ENCODE assay signal across 17 cellular contexts in genomic region chr4:182766851-182767250, GRCh38.
DNase-seq lines count a peak whose midpoint lies in the region; ATAC-seq, FAIRE-seq and TF ChIP-seq lines count a peak whose summit lies in the region.
"Had no signal": no experiment of that assay in that cellular context is flagged by ENCODE, and none has a peak within 500 bp of the region (broad histone marks: within the 10 kb centered on the region; RNA-seq: fewer than 3 reads in every experiment).

No MANE protein-coding gene starts in this region.

- H2BK5ac ChIP-seq in H1 (ENCODE audit: low read depth, low read length), result no peak overlapping the region

- CTCF ChIA-PET in H1 (lab: Charles Lee; ENCODE audit: partially characterized antibody), result no interaction called here
- CTCF ChIA-PET in OCI-LY7 (lab: Charles Lee; ENCODE audit: unreplicated experiment), result no interaction called here

- peaks cover 33% of the 10 kb centered on the region for H3K4me1 Mint-ChIP-seq in GM23338
- H3K4me1 Mint-ChIP-seq: CD14-positive monocyte; CD4-positive, alpha-beta memory T cell had no signal

- H3K4ac ChIP-seq in H1 (replicated peaks; ENCODE audit: insufficient read length, low read depth, low read length), result no peak overlapping the region

- no peaks in the 10 kb centered on the region; the same call in 1 of the 2 replicates for H3K79me1 ChIP-seq in H1 (ENCODE audit: low read depth, low read length)

- TF ChIP-seq RAD21 in H1 (IDR thresholded peaks at IDR 0.05 in 1 of 2, conservative IDR thresholded peaks at IDR 0.05 in 1 of 2; ENCODE audit: low read depth in 2 of 2, low read length in 2 of 2), result no peak

- peaks cover 4% of the 10 kb centered on the region for H3K27me3 Mint-ChIP-seq in GM23338 (ENCODE audit: insufficient read depth, low read depth, poor library complexity)

- H3K23me2 ChIP-seq in H1 (ENCODE audit: low read depth, low read length), result no peaks in the 10 kb centered on the region

- H2BK20ac ChIP-seq in H1 (ENCODE audit: low read length), result no peak overlapping the region

- no peak overlapping the region for H3K4me3 Mint-ChIP-seq in GM23338
- H3K4me3 Mint-ChIP-seq: CD14-positive monocyte; CD4-positive, alpha-beta memory T cell had no signal

- no peak for TF ChIP-seq POLR2A in H1 (IDR thresholded peaks at IDR 0.05; ENCODE audit: control extremely low read depth in 1 of 2, low read depth in 2 of 2, low read length in 2 of 2)

- H3K18ac ChIP-seq in H1 (ENCODE audit: extremely low read depth, low read length), result no peak overlapping the region

- H3K9me3 ChIP-seq in H1 (ENCODE audit: insufficient read depth in 2 of 2, low read depth in 1 of 2, low read length in 1 of 2) (no peaks in the 10 kb centered on the region), mesodermal cell (ENCODE audit: control insufficient read depth, low read length) (no peaks in the 10 kb centered on the region), OCI-LY7 (ENCODE audit: low read length) (no peaks in the 10 kb centered on the region), MG63 (no peaks in the 10 kb centered on the region)
- H3K9me3 ChIP-seq: BLaER1 had no signal

- no peak overlapping the region for H3K23ac ChIP-seq in H1 (ENCODE audit: insufficient read length)

- H4K91ac ChIP-seq in H1 (replicated peaks; ENCODE audit: insufficient read length, low read length), result no peak overlapping the region

- H2BK15ac ChIP-seq in H1 (ENCODE audit: low read length), result no peak overlapping the region

- H2AK5ac ChIP-seq in H1 (ENCODE audit: low read depth, low read length), result no peak overlapping the region

- DNase-seq in GM23338 (ENCODE audit: low spot score) (no peak), H1 (ENCODE audit: low read depth in 1 of 2, low spot score in 2 of 2) (no peak), OCI-LY7 (ENCODE audit: low spot score) (no peak), MG63 (no peak)
- DNase-seq: 8988T; CD4-positive, alpha-beta memory T cell; DMS153; DMS79 treated with DMSO at 0.1 percent for 48 hours; GF-D8; HCEC 1CT had no signal

- H3K79me2 ChIP-seq in GM23338 (replicated peaks; ENCODE audit: insufficient read depth) (no peaks in the 10 kb centered on the region), H1 (ENCODE audit: control insufficient read depth in 1 of 2, insufficient read depth in 2 of 2, low read length in 2 of 2) (no peaks in the 10 kb centered on the region), OCI-LY7 (ENCODE audit: insufficient read depth, low read depth, low read length) (no peaks in the 10 kb centered on the region)

- intact Hi-C loops in OCI-LY7 (cut with micrococcal nuclease; ENCODE audit: unreplicated experiment), result no loop called here

- H3K4me2 ChIP-seq in GM23338 (no peak overlapping the region), H1 (ENCODE audit: insufficient read depth in 1 of 2, low read depth in 2 of 2, low read length in 2 of 2) (no peak overlapping the region), OCI-LY7 (ENCODE audit: low read length) (no peak overlapping the region)
- H3K4me2 ChIP-seq: BLaER1 had no signal

- H3K27ac Mint-ChIP-seq in GM23338, result peak overlapping the region; percentile 81
- H3K27ac Mint-ChIP-seq: CD14-positive monocyte; CD4-positive, alpha-beta memory T cell had no signal

- no peak overlapping the region for H4K5ac ChIP-seq in H1 (ENCODE audit: insufficient read length, low read depth, low read length)

- H3K36me3 ChIP-seq in GM23338 (ENCODE audit: insufficient read depth), result no peaks in the 10 kb centered on the region
- no peaks in the 10 kb centered on the region for H3K36me3 ChIP-seq in H1 (ENCODE audit: control insufficient read depth in 2 of 4, insufficient read depth in 4 of 4, low read length in 3 of 4)
- H3K36me3 ChIP-seq in mesodermal cell (ENCODE audit: control insufficient read depth, insufficient read depth, low read length), result peaks cover 9% of the 10 kb centered on the region
- no peaks in the 10 kb centered on the region for H3K36me3 ChIP-seq in rectal smooth muscle tissue (ENCODE audit: control insufficient read depth, insufficient read depth, low read length)
- no peaks in the 10 kb centered on the region for H3K36me3 ChIP-seq in OCI-LY7 (ENCODE audit: insufficient read depth, low read length)
- H3K36me3 ChIP-seq in MG63, result no peaks in the 10 kb centered on the region
- H3K36me3 ChIP-seq: BLaER1 had no signal

- no peak for TF ChIP-seq EP300 in H1 (IDR thresholded peaks at IDR 0.05; ENCODE audit: borderline replicate concordance in 1 of 2, low read depth in 2 of 2, low read length in 2 of 2)

- no peak overlapping the region for H2BK120ac ChIP-seq in H1 (replicated peaks; ENCODE audit: low read depth, low read length)

- WGBS in H1 (ENCODE audit: extremely low coverage in 1 of 2, insufficient coverage in 1 of 2, insufficient read length in 1 of 2, insufficient replicate concordance in 2 of 2, low coverage in 1 of 2, low lambda C conversion rate in 2 of 2, missing lambda C conversion rate in 1 of 2), 2 experiments, result 88% methylated on average over 5 of the region's 5 CpGs; no CpG with 5 or more reads in 1 of the 2 experiments
- 92 to 100% methylated on average over 1 to 2 of the region's 5 CpGs for WGBS in mesodermal cell (ENCODE audit: insufficient coverage in 2 of 2), 2 experiments

- no peak overlapping the region for H3K27ac ChIP-seq in GM23338 (ENCODE audit: low read depth)
- H3K27ac ChIP-seq in H1 (ENCODE audit: low read depth, low read length), result no peak overlapping the region
- peak overlapping the region; percentile 36 for H3K27ac ChIP-seq in mesodermal cell (ENCODE audit: low read depth, low read length, severe bottlenecking)
- peak overlapping the region; percentile 57 for H3K27ac ChIP-seq in rectal smooth muscle tissue (ENCODE audit: low read depth, low read length)
- H3K27ac ChIP-seq in OCI-LY7 (ENCODE audit: low read depth, low read length, poor library complexity, severe bottlenecking), result no peak overlapping the region
- H3K27ac ChIP-seq: BLaER1 had no signal

- H3K9me3 Mint-ChIP-seq in GM23338, result no peaks in the 10 kb centered on the region
- H3K9me3 Mint-ChIP-seq: CD4-positive, alpha-beta memory T cell had no signal

- no peak overlapping the region for H3K56ac ChIP-seq in H1 (replicated peaks; ENCODE audit: insufficient read length, low read depth, low read length)

- H3K14ac ChIP-seq in H1 (ENCODE audit: insufficient read length), result no peak overlapping the region

- no peak for TF ChIP-seq CTCF in GM23338 (conservative IDR thresholded peaks at IDR 0.05; ENCODE audit: low read depth in 2 of 2)
- TF ChIP-seq CTCF in H1 (IDR thresholded peaks at IDR 0.05; ENCODE audit: control extremely low read depth in 1 of 3, insufficient read depth in 1 of 3, low read depth in 1 of 3, low read length in 3 of 3), result no peak
- no peak for TF ChIP-seq CTCF in OCI-LY7 (conservative IDR thresholded peaks at IDR 0.05; ENCODE audit: low read length)

- H3K4me3 ChIP-seq in GM23338 (no peak overlapping the region), H1 (ENCODE audit: extremely low read depth in 1 of 4, insufficient read depth in 2 of 4, low read depth in 3 of 4, low read length in 4 of 4) (no peak overlapping the region), mesodermal cell (ENCODE audit: extremely low read depth, insufficient read depth, low read length, poor library complexity, severe bottlenecking) (no peak overlapping the region), rectal smooth muscle tissue (ENCODE audit: low read length) (no peak overlapping the region), OCI-LY7 (ENCODE audit: low read depth, low read length, poor library complexity, severe bottlenecking) (no peak overlapping the region), MG63 (no peak overlapping the region)
- H3K4me3 ChIP-seq: BLaER1 had no signal

- POLR2A ChIA-PET in H1 (lab: Charles Lee; ENCODE audit: partially characterized antibody), result no interaction called here
- POLR2A ChIA-PET in OCI-LY7 (lab: Charles Lee), result no interaction called here

- H2AFZ ChIP-seq in GM23338 (no peak overlapping the region), H1 (ENCODE audit: low read length) (no peak overlapping the region), OCI-LY7 (ENCODE audit: low read length) (no peak overlapping the region)

- H3K9me2 ChIP-seq in GM23338 (ENCODE audit: insufficient read depth) (no peaks in the 10 kb centered on the region), OCI-LY7 (ENCODE audit: insufficient read depth, low read length) (no peaks in the 10 kb centered on the region)

- H3K9ac ChIP-seq in H1 (replicated peaks in 1 of 4; ENCODE audit: extremely low read depth in 1 of 4, low read depth in 3 of 4, low read length in 3 of 4) (no peak overlapping the region), rectal smooth muscle tissue (ENCODE audit: low read length) (no peak overlapping the region)
- H3K9ac ChIP-seq: BLaER1 had no signal

- H3K36me3 Mint-ChIP-seq in GM23338 (ENCODE audit: low read depth), result no peaks in the 10 kb centered on the region
- H3K36me3 Mint-ChIP-seq: CD14-positive monocyte; CD4-positive, alpha-beta memory T cell had no signal

- BruUV-seq in OCI-LY7 (replicated peaks; lab: Mats Ljungman, UMichigan), result no TSS peak

- H3K4me1 ChIP-seq in GM23338 (ENCODE audit: insufficient read depth) (peaks cover 30% of the 10 kb centered on the region), H1 (replicated peaks in 1 of 4; ENCODE audit: control insufficient read depth in 3 of 4, insufficient read depth in 4 of 4, low read length in 3 of 4) (peaks cover 4 to 24% (median 12%) of the 10 kb centered on the region in 4 experiments; a peak in 5 of 7 replicates), mesodermal cell (ENCODE audit: control insufficient read depth, insufficient read depth, low read length, poor library complexity, severe bottlenecking) (peaks cover 13% of the 10 kb centered on the region), rectal smooth muscle tissue (ENCODE audit: control insufficient read depth, insufficient read depth, low read length) (peaks cover 7% of the 10 kb centered on the region), OCI-LY7 (ENCODE audit: insufficient read depth, low read length, poor library complexity, severe bottlenecking) (no peaks in the 10 kb centered on the region)

- 0 out of 2 replicates have a peak overlapping the region, but pooled peaks have one; percentile 13 for H2BK12ac ChIP-seq in H1 (ENCODE audit: low read depth, low read length)

- no peaks in the 10 kb centered on the region for H4K20me1 ChIP-seq in GM23338 (replicated peaks; ENCODE audit: insufficient read depth)
- H4K20me1 ChIP-seq in H1 (replicated peaks in 1 of 2; ENCODE audit: control insufficient read depth in 1 of 2, insufficient read depth in 2 of 2, low read length in 2 of 2), result no peaks in the 10 kb centered on the region
- H4K20me1 ChIP-seq in OCI-LY7 (ENCODE audit: insufficient read depth, low read length), result no peaks in the 10 kb centered on the region
- H4K20me1 ChIP-seq: BLaER1 had no signal

- H3K27me3 ChIP-seq in GM23338 (ENCODE audit: insufficient read depth) (no peaks in the 10 kb centered on the region), H1 (replicated peaks in 1 of 4; ENCODE audit: control insufficient read depth in 3 of 4, extremely low read depth in 1 of 4, insufficient read depth in 3 of 4, low read length in 3 of 4) (no peaks in the 10 kb centered on the region), rectal smooth muscle tissue (ENCODE audit: control insufficient read depth, insufficient read depth, low read length) (no peaks in the 10 kb centered on the region), MG63 (no peaks in the 10 kb centered on the region)
- H3K27me3 ChIP-seq: BLaER1 had no signal

- H4K8ac ChIP-seq in H1 (ENCODE audit: extremely low read depth, insufficient read depth, low read length), result no peak overlapping the region

- ATAC-seq in GM23338 (no peak), GM18502 (IDR thresholded peaks at IDR 0.05; ENCODE audit: poor library complexity, unreplicated experiment) (no peak)

- FAIRE-seq in H1 (lab: Jason Lieb, UNC), result no peak
- FAIRE-seq: GM19239, H54 had no signal

- no peaks in the 10 kb centered on the region for H3F3A ChIP-seq in GM23338 (replicated peaks; ENCODE audit: low read depth)

Comparison
In these comparisons a context has a peak if more than half of its experiments do, and no peak if none do; other contexts are left out.
1. H3K27ac ChIP-seq: peak in mesodermal cell (single experiment) and rectal smooth muscle tissue (single experiment); none in GM23338 (single experiment), H1 (single experiment) and OCI-LY7 (single experiment).